In genomic region chr16:25841776-25842175, GRCh38 we compare ENCODE assay signal across 19 cellular contexts.
"Had no signal": no experiment of that assay in that cellular context is flagged by ENCODE, and none has a peak within 500 bp of the region (broad histone marks: within the 10 kb centered on the region; RNA-seq: fewer than 3 reads in every experiment).

No MANE protein-coding gene starts in this region.

- H3K27ac Mint-ChIP-seq: naive B cell, nephron, progenitor cell of endocrine pancreas had no signal

- ATAC-seq: heart left ventricle, pancreas, right cardiac atrium had no signal

- H3K4me3 ChIP-seq: dorsolateral prefrontal cortex, heart left ventricle, pancreas, stomach, thoracic aorta, transverse colon had no signal

- H3K4me3 Mint-ChIP-seq: naive B cell, nephron had no signal

- H3K27me3 ChIP-seq: dorsolateral prefrontal cortex, transverse colon had no signal

- H3K36me3 Mint-ChIP-seq: naive B cell had no signal

- H3K36me3 ChIP-seq: heart left ventricle, pancreas, stomach, thoracic aorta, transverse colon had no signal

- H3K9me3 Mint-ChIP-seq: nephron had no signal

- H3K4me1 Mint-ChIP-seq: nephron had no signal

- H3K9me3 ChIP-seq: heart left ventricle, pancreas, stomach, thoracic aorta, transverse colon had no signal

- H3K27ac ChIP-seq: dorsolateral prefrontal cortex, heart left ventricle, pancreas, stomach, thoracic aorta, transverse colon had no signal

- DNase-seq: dorsolateral prefrontal cortex; effector CD8-positive, alpha-beta T cell; heart left ventricle; hippocampal formation; kidney glomerular epithelial cell; mesendoderm; naive B cell; occipital lobe; pancreas; right cardiac atrium; small intestine; stimulated activated CD4-positive, alpha-beta T cell treated with anti-CD3 and anti-CD28 coated beads, Interleukin-12 subunit alpha, Interleukin-12 subunit beta, amount 100 ng/mL, for 4 hours; stimulated activated naive CD4-positive, alpha-beta T cell; stomach; substantia nigra; transverse colon had no signal
